In genomic region chr1:59759156-59759925, GRCh38 we compare ENCODE assay signal across 8 cellular contexts. TPM values are rescaled to one million over a fixed set of nuclear protein-coding genes. Genes with fewer than 3 reads are reported as not detected.
A peak's percentile ranks its signal among the peaks of the same experiment; 100 is the strongest.
DNase-seq lines count a peak whose midpoint lies in the region; ATAC-seq lines count a peak whose summit lies in the region.

No MANE protein-coding gene starts in this region.

- CTCF ChIA-PET in activated CD4-positive, alpha-beta memory T cell treated with anti-CD3 and anti-CD28 coated beads, Interleukin-2, amount 10 ng/mL, durations not matched to agents 7 days and 5 days (lab: Charles Lee) = interaction anchor here (0.6 to 2.9 kb wide), 29 partner anchors 9 to 1450 kb away, joined by 3 to 23 read pairs (median 3); partner anchors contain the start of gene HOOK1

- H3K4me3 ChIP-seq in effector memory CD4-positive, alpha-beta T cell (ENCODE audit: insufficient read depth, low read depth, low read length, poor library complexity, severe bottlenecking) = no peak overlapping the region

- POLR2A ChIA-PET in activated CD4-positive, alpha-beta memory T cell treated with anti-CD3 and anti-CD28 coated beads, Interleukin-2, amount 10 ng/mL, durations not matched to agents 7 days and 5 days (lab: Charles Lee) = interaction anchor here (0.8 kb wide), 1 partner anchor 1243 kb away, joined by 3 read pairs; no protein-coding TSS in a partner anchor

- DNase-seq in CMK (ENCODE audit: low read depth) = peak; percentile 43
- peak; percentile 86 for DNase-seq in NCI-H82 (lab: John Stamatoyannopoulos, UW)
- DNase-seq in activated CD4-positive, alpha-beta memory T cell treated with anti-CD3 and anti-CD28 coated beads, Interleukin-2, amount 10 ng/mL, durations not matched to agents 7 days and 5 days = peak; percentile 73
- DNase-seq in effector memory CD4-positive, alpha-beta T cell = peak; percentile 31 to 45 (median 32)
- DNase-seq in memory B cell (ENCODE audit: low spot score in 2 of 2) = peak; percentile 65 to 72
- DNase-seq in stimulated activated CD8-positive, alpha-beta memory T cell treated with anti-CD3 and anti-CD28 coated beads, Interleukin-12 subunit alpha, Interleukin-12 subunit beta, amount 100 ng/mL, for 24 hours (ENCODE audit: extremely low read depth) = peak; percentile 27

- no peak overlapping the region for H3K4me3 Mint-ChIP-seq in activated CD4-positive, alpha-beta memory T cell treated with anti-CD3 and anti-CD28 coated beads, Interleukin-2, amount 10 ng/mL, durations not matched to agents 7 days and 5 days
- H3K4me3 Mint-ChIP-seq in memory B cell = peak overlapping the region; percentile 57

- no peaks in the 10 kb centered on the region for H3K36me3 ChIP-seq in effector memory CD4-positive, alpha-beta T cell (ENCODE audit: control insufficient read depth, insufficient read depth, low read length)

- no peaks in the 10 kb centered on the region for H3K27me3 Mint-ChIP-seq in activated CD4-positive, alpha-beta memory T cell treated with anti-CD3 and anti-CD28 coated beads, Interleukin-2, amount 10 ng/mL, durations not matched to agents 7 days and 5 days
- no peaks in the 10 kb centered on the region for H3K27me3 Mint-ChIP-seq in memory B cell

- no peak overlapping the region for H3K27ac ChIP-seq in effector memory CD4-positive, alpha-beta T cell (ENCODE audit: insufficient read depth, low read length, poor library complexity, severe bottlenecking)

- H3K4me1 Mint-ChIP-seq in activated CD4-positive, alpha-beta memory T cell treated with anti-CD3 and anti-CD28 coated beads, Interleukin-2, amount 10 ng/mL, durations not matched to agents 7 days and 5 days = peaks cover 2% of the 10 kb centered on the region
- peaks cover 8% of the 10 kb centered on the region for H3K4me1 Mint-ChIP-seq in memory B cell

- H3K4me1 ChIP-seq in effector memory CD4-positive, alpha-beta T cell (ENCODE audit: control insufficient read depth, insufficient read depth, low read length, poor library complexity, severe bottlenecking) = no peaks in the 10 kb centered on the region

- no peaks in the 10 kb centered on the region for H3K9me3 Mint-ChIP-seq in activated CD4-positive, alpha-beta memory T cell treated with anti-CD3 and anti-CD28 coated beads, Interleukin-2, amount 10 ng/mL, durations not matched to agents 7 days and 5 days
- H3K9me3 Mint-ChIP-seq in memory B cell = no peaks in the 10 kb centered on the region

- no peaks in the 10 kb centered on the region for H3K36me3 Mint-ChIP-seq in activated CD4-positive, alpha-beta memory T cell treated with anti-CD3 and anti-CD28 coated beads, Interleukin-2, amount 10 ng/mL, durations not matched to agents 7 days and 5 days (ENCODE audit: low read depth)
- H3K36me3 Mint-ChIP-seq in memory B cell = peaks cover 4% of the 10 kb centered on the region

- no peak overlapping the region for H3K27ac Mint-ChIP-seq in activated CD4-positive, alpha-beta memory T cell treated with anti-CD3 and anti-CD28 coated beads, Interleukin-2, amount 10 ng/mL, durations not matched to agents 7 days and 5 days
- no peak overlapping the region for H3K27ac Mint-ChIP-seq in memory B cell

- H3K27me3 ChIP-seq in effector memory CD4-positive, alpha-beta T cell (replicated peaks; ENCODE audit: control insufficient read depth, insufficient read depth, low read length, poor library complexity, severe bottlenecking) = no peaks in the 10 kb centered on the region

- no peaks in the 10 kb centered on the region for H3K9me3 ChIP-seq in effector memory CD4-positive, alpha-beta T cell (ENCODE audit: control insufficient read depth, low read length)

- ATAC-seq in GM19455 (IDR thresholded peaks at IDR 0.05; ENCODE audit: unreplicated experiment) (peak; percentile 91), HG03575 (IDR thresholded peaks at IDR 0.05; ENCODE audit: extremely low read depth, insufficient number of reproducible peaks, low FRiP score, unreplicated experiment) (peak; percentile 60), memory B cell (ENCODE audit: low read depth) (peak; percentile 82)

RNA-seq across cellular contexts. Expression of gene HOOK1, which starts 55.4 kb away (rescaled TPM):
- 1 to 10 TPM in 1 of 2 experiments, under 1 TPM in 1; 0.98 to 1.6 TPM for total RNA-seq in activated CD4-positive, alpha-beta memory T cell treated with anti-CD3 and anti-CD28 coated beads, Interleukin-2, amount 10 ng/mL, durations not matched to agents 7 days and 5 days

Comparison
In these comparisons a context has a peak if more than half of its experiments do, and no peak if none do; other contexts are left out.
1. DNase-seq: peak in every context shown above with its lines; median percentile 86 in NCI-H82; 73 in activated CD4-positive, alpha-beta memory T cell treated with anti-CD3 and anti-CD28 coated beads, Interleukin-2, amount 10 ng/mL, durations not matched to agents 7 days and 5 days; 68 in memory B cell; 43 in CMK; 32 in effector memory CD4-positive, alpha-beta T cell; 27 in stimulated activated CD8-positive, alpha-beta memory T cell treated with anti-CD3 and anti-CD28 coated beads, Interleukin-12 subunit alpha, Interleukin-12 subunit beta, amount 100 ng/mL, for 24 hours.